In the genomic region with DNA sequence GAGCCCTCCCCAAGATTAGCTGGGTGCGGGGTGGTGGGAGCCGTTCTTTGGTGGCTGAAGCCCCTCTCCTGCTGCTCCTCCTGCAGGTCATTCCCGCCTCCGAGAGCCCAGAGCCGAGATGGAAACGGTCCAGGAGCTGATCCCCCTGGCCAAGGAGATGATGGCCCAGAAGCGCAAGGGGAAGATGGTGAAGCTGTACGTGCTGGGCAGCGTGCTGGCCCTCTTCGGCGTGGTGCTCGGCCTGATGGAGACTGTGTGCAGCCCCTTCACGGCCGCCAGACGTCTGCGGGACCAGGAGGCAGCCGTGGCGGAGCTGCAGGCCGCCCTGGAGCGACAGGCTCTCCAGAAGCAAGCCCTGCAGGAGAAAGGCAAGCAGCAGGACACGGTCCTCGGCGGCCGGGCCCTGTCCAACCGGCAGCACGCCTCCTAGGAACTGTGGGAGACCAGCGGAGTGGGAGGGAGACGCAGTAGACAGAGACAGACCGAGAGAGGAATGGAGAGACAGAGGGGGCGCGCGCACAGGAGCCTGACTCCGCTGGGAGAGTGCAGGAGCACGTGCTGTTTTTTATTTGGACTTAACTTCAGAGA, we compare ENCODE assay signal across 8 cellular contexts. TPM values are rescaled to one million over a fixed set of nuclear protein-coding genes. Genes with fewer than 3 reads are reported as not detected.
DNase-seq lines count a peak whose midpoint lies in the region; ATAC-seq, FAIRE-seq and TF ChIP-seq lines count a peak whose summit lies in the region.

No MANE protein-coding gene starts in this region.

- TF ChIP-seq CTCF in BE2C (IDR thresholded peaks at IDR 0.05; ENCODE audit: low read depth, low read length) = peak; percentile 10
- no peak for TF ChIP-seq CTCF in NB4 (IDR thresholded peaks at IDR 0.05; ENCODE audit: low read depth, low read length)
- TF ChIP-seq CTCF in bronchial epithelial cell (IDR thresholded peaks at IDR 0.05; ENCODE audit: insufficient read depth, low read length, severe bottlenecking) = peak; percentile 11

- no peak for ATAC-seq in activated CD4-positive, CD25-positive, alpha-beta regulatory T cell treated with anti-CD3 and anti-CD28 coated beads, Interleukin-2, amount 50 U/mL, for 24 hours
- ATAC-seq in HG02884 (IDR thresholded peaks at IDR 0.05; ENCODE audit: unreplicated experiment) = no peak

- peak overlapping the region; percentile 56 for H3K4me3 ChIP-seq in BE2C (ENCODE audit: low read depth, low read length)
- peak overlapping the region; percentile 65 for H3K4me3 ChIP-seq in NB4 (ENCODE audit: low read depth, low read length)
- peak overlapping the region; percentile 45 for H3K4me3 ChIP-seq in bronchial epithelial cell (ENCODE audit: low read depth, low read length)
- H3K4me3 ChIP-seq in skin epidermis = peak overlapping the region; percentile 18 to 38 (median 24)

- H3K27ac Mint-ChIP-seq in immature natural killer cell = no peak overlapping the region

- H3K36me3 ChIP-seq in BE2C (no peaks in the 10 kb centered on the region), bronchial epithelial cell (ENCODE audit: control insufficient read depth, insufficient read depth, low read length) (no peaks in the 10 kb centered on the region)

- no peaks in the 10 kb centered on the region for H3K9me3 ChIP-seq in BE2C

- H3K27me3 Mint-ChIP-seq in immature natural killer cell (ENCODE audit: low read depth in 3 of 3) = peaks cover 17 to 28% (median 23%) of the 10 kb centered on the region in 3 donors

- TF ChIP-seq POLR2A in NB4 (IDR thresholded peaks at IDR 0.05; ENCODE audit: extremely low read depth, insufficient read length) = no peak

- peak overlapping the region; percentile 11 to 65 (median 36) for H3K4me3 Mint-ChIP-seq in immature natural killer cell

- no peaks in the 10 kb centered on the region for H3K9me3 Mint-ChIP-seq in immature natural killer cell

- DNase-seq in BE2C = peak; percentile 39
- peak; percentile 50 for DNase-seq in NB4 (ENCODE audit: low read depth)
- DNase-seq in bronchial epithelial cell (ENCODE audit: low read depth) = no peak
- DNase-seq in immature natural killer cell = no peak
- DNase-seq in activated CD4-positive, alpha-beta T cell treated with anti-CD3 and anti-CD28 coated beads, Interleukin-2, amount 50 U/mL, for 4 hours = no peak

- peak overlapping the region in 8 of 21 experiments; percentile 10 to 66 (median 24) for H3K27ac ChIP-seq in skin epidermis

- no peak for FAIRE-seq in bronchial epithelial cell (lab: Jason Lieb, UNC)

- no peaks in the 10 kb centered on the region for H3K4me1 ChIP-seq in BE2C

- peaks cover 0 to 4% (median 0%) of the 10 kb centered on the region in 3 donors for H3K36me3 Mint-ChIP-seq in immature natural killer cell

- H3K27me3 ChIP-seq in BE2C (peaks cover 83% of the 10 kb centered on the region), bronchial epithelial cell (ENCODE audit: control insufficient read depth, insufficient read depth, low read length) (no peaks in the 10 kb centered on the region)

- H3K4me1 Mint-ChIP-seq in immature natural killer cell = peaks cover 15 to 18% of the 10 kb centered on the region in 2 donors

RNA-seq across cellular contexts. Expression of a gene that starts 0.4 kb away (rescaled TPM):
- polyA plus RNA-seq in BE2C (2012; ENCODE audit: insufficient read depth, insufficient read length, low read depth) = 1.5 TPM
- 301 and 418 TPM in 2 replicates for total RNA-seq in bronchial epithelial cell
- 1 to 10 TPM in 1 of 3 donors, under 1 TPM in 1, not detected in 1; 0.59 to 3.1 TPM for polyA plus RNA-seq in immature natural killer cell

RNA-seq across cellular contexts. Expression of a gene that starts 23.4 kb away (rescaled TPM):
- 0.26 TPM for polyA plus RNA-seq in BE2C (2012; ENCODE audit: insufficient read depth, insufficient read length, low read depth)
- 1,162 and 3,106 TPM in 2 replicates for total RNA-seq in bronchial epithelial cell
- polyA plus RNA-seq in immature natural killer cell = 1 to 10 TPM in 1 of 3 donors, under 1 TPM in 1, not detected in 1; 0.58 to 1.6 TPM

RNA-seq across cellular contexts. Expression of a gene that starts 29.0 kb away (rescaled TPM):
- not detected for polyA plus RNA-seq in BE2C (2012; ENCODE audit: insufficient read depth, insufficient read length, low read depth)
- total RNA-seq in bronchial epithelial cell = 4.1 and 10.5 TPM in 2 replicates
- not detected for polyA plus RNA-seq in immature natural killer cell

Comparison
In these comparisons a context has a peak if more than half of its experiments do, and no peak if none do; other contexts are left out.
1. DNase-seq: peak in BE2C (single experiment) and NB4 (single experiment); none in bronchial epithelial cell (single experiment), immature natural killer cell (0 of 3) and activated CD4-positive, alpha-beta T cell treated with anti-CD3 and anti-CD28 coated beads, Interleukin-2, amount 50 U/mL, for 4 hours (0 of 2).
2. Peak in every context shown above with its lines, with median percentiles within 50 percentile points of each other: H3K4me3 ChIP-seq.